13 cellular contexts compared by ENCODE assay signal in genomic region chr18:39314595-39314994, GRCh38.
DNase-seq lines count a peak whose midpoint lies in the region; ATAC-seq, FAIRE-seq and TF ChIP-seq lines count a peak whose summit lies in the region.
"Had no signal": no experiment of that assay in that cellular context is flagged by ENCODE, and none has a peak within 500 bp of the region (broad histone marks: within the 10 kb centered on the region; RNA-seq: fewer than 3 reads in every experiment).

No MANE protein-coding gene starts in this region.

- no peaks in the 10 kb centered on the region for H3K27me3 Mint-ChIP-seq in activated T-helper 17 cell treated with anti-CD3 and anti-CD28 coated beads, Interleukin-2, amount 50 U/mL, for 72 hours
- H3K27me3 Mint-ChIP-seq: B cell had no signal

- no peak overlapping the region for H3K27ac Mint-ChIP-seq in activated T-helper 17 cell treated with anti-CD3 and anti-CD28 coated beads, Interleukin-2, amount 50 U/mL, for 72 hours
- H3K27ac Mint-ChIP-seq: B cell; CD8-positive, alpha-beta T cell had no signal

- H3K4me3 Mint-ChIP-seq in activated T-helper 17 cell treated with anti-CD3 and anti-CD28 coated beads, Interleukin-2, amount 50 U/mL, for 72 hours, result no peak overlapping the region
- H3K4me3 Mint-ChIP-seq: B cell; CD8-positive, alpha-beta T cell had no signal

- H3K9me3 Mint-ChIP-seq in activated T-helper 17 cell treated with anti-CD3 and anti-CD28 coated beads, Interleukin-2, amount 50 U/mL, for 72 hours, result peaks cover 7% of the 10 kb centered on the region

- H3K4me1 Mint-ChIP-seq in activated T-helper 17 cell treated with anti-CD3 and anti-CD28 coated beads, Interleukin-2, amount 50 U/mL, for 72 hours, result no peaks in the 10 kb centered on the region

- ATAC-seq in SK-N-SH treated with all-trans-retinoic acid at 6 μM for 48 hours (no peak), left lobe of liver (peak; percentile 24)
- no peak for ATAC-seq in activated T-helper 17 cell treated with anti-CD3 and anti-CD28 coated beads, Interleukin-2, amount 50 U/mL, for 72 hours (replicated peaks)
- ATAC-seq: A549; CD8-positive, alpha-beta T cell had no signal

- no peak for TF ChIP-seq CTCF in D721Med (IDR thresholded peaks at IDR 0.05; ENCODE audit: insufficient read depth, missing control alignments)

- no peaks in the 10 kb centered on the region for H3K36me3 Mint-ChIP-seq in activated T-helper 17 cell treated with anti-CD3 and anti-CD28 coated beads, Interleukin-2, amount 50 U/mL, for 72 hours (ENCODE audit: low read depth)
- H3K36me3 Mint-ChIP-seq: CD8-positive, alpha-beta T cell had no signal

- peak; percentile 75 for FAIRE-seq in D721Med (lab: Jason Lieb, UNC)
- FAIRE-seq: A549, GM12892, GM18507 had no signal

- DNase-seq in D721Med (ENCODE audit: insufficient read length, low spot score) (no peak), left lobe of liver (ENCODE audit: low spot score) (no peak), dedifferentiated amniotic fluid mesenchymal stem cell (ENCODE audit: extremely low spot score) (no peak), AML-193 (lab: John Stamatoyannopoulos, UW) (no peak)
- DNase-seq: CD8-positive, alpha-beta T cell; GDM1; GM23248 had no signal

TF ChIP-seq in SK-N-SH treated with all-trans-retinoic acid at 6 μM for 48 hours, 23 proteins besides CTCF, POLR2A, EP300 and RAD21:
- TF ChIP-seq ISL1 (CRISPR knock-in tag; IDR thresholded peaks at IDR 0.05), result peak; percentile 25; the same call in 1 of the 2 replicates
- no peak for TF ChIP-seq PATZ1 (CRISPR knock-in tag; IDR thresholded peaks at IDR 0.05; ENCODE audit: borderline replicate concordance)
- TF ChIP-seq BACH2 (CRISPR knock-in tag; IDR thresholded peaks at IDR 0.05; ENCODE audit: borderline replicate concordance), result no peak
- peak; percentile 88 for TF ChIP-seq TCF4 (CRISPR knock-in tag; IDR thresholded peaks at IDR 0.05; ENCODE audit: borderline replicate concordance)
- no peak for TF ChIP-seq PPARA (CRISPR knock-in tag; IDR thresholded peaks at IDR 0.05; ENCODE audit: borderline replicate concordance)
- no peak for TF ChIP-seq ARNTL (CRISPR knock-in tag; IDR thresholded peaks at IDR 0.05; ENCODE audit: borderline replicate concordance, low read depth)
- TF ChIP-seq ZNF70 (CRISPR knock-in tag; IDR thresholded peaks at IDR 0.05), result no peak
- TF ChIP-seq ZFP3 (CRISPR knock-in tag; IDR thresholded peaks at IDR 0.05), result no peak
- TF ChIP-seq CSDC2 (CRISPR knock-in tag; IDR thresholded peaks at IDR 0.05), result no peak
- no peak for TF ChIP-seq RARB (CRISPR knock-in tag; IDR thresholded peaks at IDR 0.05)
- TF ChIP-seq ZC3H10 (CRISPR knock-in tag; IDR thresholded peaks at IDR 0.05), result no peak
- no peak for TF ChIP-seq CREB5 (CRISPR knock-in tag; IDR thresholded peaks at IDR 0.05; ENCODE audit: low read depth)
- TF ChIP-seq GLIS3 (CRISPR knock-in tag; IDR thresholded peaks at IDR 0.05), result no peak
- TF ChIP-seq ZNF8 (CRISPR knock-in tag; IDR thresholded peaks at IDR 0.05), result no peak
- TF ChIP-seq CSRNP3 (CRISPR knock-in tag; IDR thresholded peaks at IDR 0.05), result 0 out of 2 replicates have a peak, but pooled peaks have one; percentile 51
